ENCODE assay signal across 1 cellular context in the genomic region with DNA sequence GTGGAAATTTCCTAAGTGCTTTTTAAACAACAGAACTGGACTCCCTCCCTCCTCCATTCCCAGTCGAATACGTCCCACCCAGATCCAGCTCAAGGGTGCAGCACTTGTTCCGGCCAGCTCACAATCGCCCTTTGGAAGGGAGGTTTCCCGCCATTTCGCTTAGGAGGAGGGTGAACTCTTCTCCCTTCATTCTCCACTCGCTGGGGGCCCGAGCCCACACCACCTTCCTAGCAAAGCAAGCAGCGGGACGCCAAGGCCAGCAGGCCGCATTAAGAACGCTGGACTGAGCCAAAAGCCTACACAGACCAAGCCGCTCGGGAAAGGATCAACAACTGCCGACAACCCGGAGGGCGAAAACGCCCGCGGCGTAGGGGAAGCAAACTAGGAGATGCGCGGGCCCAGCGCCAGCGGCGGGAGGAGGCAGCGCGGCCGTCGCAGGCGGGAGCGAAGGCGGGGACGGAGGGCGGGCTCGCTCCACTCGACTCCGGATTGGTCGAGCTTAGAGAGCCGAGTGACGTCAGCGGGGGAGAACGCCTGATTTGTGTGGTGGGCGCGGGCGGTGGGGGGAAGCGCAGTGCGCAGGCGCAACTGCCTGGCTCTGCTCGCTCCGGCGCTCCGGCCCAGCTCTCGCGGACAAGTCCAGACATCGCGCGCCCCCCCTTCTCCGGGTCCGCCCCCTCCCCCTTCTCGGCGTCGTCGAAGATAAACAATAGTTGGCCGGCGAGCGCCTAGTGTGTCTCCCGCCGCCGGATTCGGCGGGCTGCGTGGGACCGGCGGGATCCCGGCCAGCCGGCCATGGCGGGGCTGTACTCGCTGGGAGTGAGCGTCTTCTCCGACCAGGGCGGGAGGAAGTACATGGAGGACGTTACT.
TF ChIP-seq lines count a peak whose summit lies in the region.

PPM1D (plus strand) TSS at position 574 of the 870 bp plus-strand sequence; CDS start at position 796, 222 bp downstream.

TF ChIP-seq in HepG2, 621 proteins besides CTCF, POLR2A, EP300 and RAD21 (continued from another document and continues in another):
- TF ChIP-seq, protein P1, sequence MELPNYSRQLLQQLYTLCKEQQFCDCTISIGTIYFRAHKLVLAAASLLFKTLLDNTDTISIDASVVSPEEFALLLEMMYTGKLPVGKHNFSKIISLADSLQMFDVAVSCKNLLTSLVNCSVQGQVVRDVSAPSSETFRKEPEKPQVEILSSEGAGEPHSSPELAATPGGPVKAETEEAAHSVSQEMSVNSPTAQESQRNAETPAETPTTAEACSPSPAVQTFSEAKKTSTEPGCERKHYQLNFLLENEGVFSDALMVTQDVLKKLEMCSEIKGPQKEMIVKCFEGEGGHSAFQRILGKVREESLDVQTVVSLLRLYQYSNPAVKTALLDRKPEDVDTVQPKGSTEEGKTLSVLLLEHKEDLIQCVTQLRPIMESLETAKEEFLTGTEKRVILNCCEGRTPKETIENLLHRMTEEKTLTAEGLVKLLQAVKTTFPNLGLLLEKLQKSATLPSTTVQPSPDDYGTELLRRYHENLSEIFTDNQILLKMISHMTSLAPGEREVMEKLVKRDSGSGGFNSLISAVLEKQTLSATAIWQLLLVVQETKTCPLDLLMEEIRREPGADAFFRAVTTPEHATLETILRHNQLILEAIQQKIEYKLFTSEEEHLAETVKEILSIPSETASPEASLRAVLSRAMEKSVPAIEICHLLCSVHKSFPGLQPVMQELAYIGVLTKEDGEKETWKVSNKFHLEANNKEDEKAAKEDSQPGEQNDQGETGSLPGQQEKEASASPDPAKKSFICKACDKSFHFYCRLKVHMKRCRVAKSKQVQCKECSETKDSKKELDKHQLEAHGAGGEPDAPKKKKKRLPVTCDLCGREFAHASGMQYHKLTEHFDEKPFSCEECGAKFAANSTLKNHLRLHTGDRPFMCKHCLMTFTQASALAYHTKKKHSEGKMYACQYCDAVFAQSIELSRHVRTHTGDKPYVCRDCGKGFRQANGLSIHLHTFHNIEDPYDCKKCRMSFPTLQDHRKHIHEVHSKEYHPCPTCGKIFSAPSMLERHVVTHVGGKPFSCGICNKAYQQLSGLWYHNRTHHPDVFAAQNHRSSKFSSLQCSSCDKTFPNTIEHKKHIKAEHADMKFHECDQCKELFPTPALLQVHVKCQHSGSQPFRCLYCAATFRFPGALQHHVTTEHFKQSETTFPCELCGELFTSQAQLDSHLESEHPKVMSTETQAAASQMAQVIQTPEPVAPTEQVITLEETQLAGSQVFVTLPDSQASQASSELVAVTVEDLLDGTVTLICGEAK (IDR thresholded peaks at IDR 0.05), result no peak
- TF ChIP-seq, protein P1 (CRISPR knock-in tag; IDR thresholded peaks at IDR 0.05), result peak; percentile 66
- TF ChIP-seq KMT2A (CRISPR knock-in tag; IDR thresholded peaks at IDR 0.05) (peak; percentile 93; the same call in 1 of the 2 replicates), SIN3B (IDR thresholded peaks at IDR 0.05; ENCODE audit: low read length) (peak; percentile 19), ZNF709 (CRISPR knock-in tag; IDR thresholded peaks at IDR 0.05) (peak; percentile 94), HNRNPK (IDR thresholded peaks at IDR 0.05; ENCODE audit: low read depth, low read length, poor library complexity, severe bottlenecking) (peak; percentile 41), TMF1 (CRISPR knock-in tag; IDR thresholded peaks at IDR 0.05; ENCODE audit: low read depth) (peak; percentile 76; the same call in 1 of the 2 replicates), ZFP1 (CRISPR knock-in tag; IDR thresholded peaks at IDR 0.05) (peak; percentile 89; the same call in 1 of the 2 replicates), BCL6 (CRISPR knock-in tag; IDR thresholded peaks at IDR 0.05) (peak; percentile 57), CEBPG (CRISPR knock-in tag; IDR thresholded peaks at IDR 0.05) (peak; percentile 54), ZNF644 (CRISPR knock-in tag; IDR thresholded peaks at IDR 0.05; ENCODE audit: low read depth) (peak; percentile 6; the same call in 1 of the 2 replicates), MAF1 (CRISPR knock-in tag; IDR thresholded peaks at IDR 0.05; ENCODE audit: borderline replicate concordance) (peak; percentile 90), ZNF616 (CRISPR knock-in tag; IDR thresholded peaks at IDR 0.05; ENCODE audit: low read depth) (peak; percentile 79; the same call in 1 of the 2 replicates), KLF13 (CRISPR knock-in tag; IDR thresholded peaks at IDR 0.05) (peak; percentile 84; the same call in 1 of the 2 replicates), GLI4 (CRISPR knock-in tag; IDR thresholded peaks at IDR 0.05; ENCODE audit: borderline replicate concordance) (no peak; the same call in 1 of the 2 replicates), RBFOX2 (IDR thresholded peaks at IDR 0.05; ENCODE audit: low read depth, low read length) (peak; percentile 98), ZNF101 (CRISPR knock-in tag; IDR thresholded peaks at IDR 0.05; ENCODE audit: borderline replicate concordance, low read depth) (no peak; the same call in 1 of the 2 replicates), ZNF136 (CRISPR knock-in tag; IDR thresholded peaks at IDR 0.05; ENCODE audit: low read depth) (peak; percentile 99), XRCC5 (optimal IDR thresholded peaks at IDR 0.05; ENCODE audit: low read length) (no peak), ZNF441 (CRISPR knock-in tag; IDR thresholded peaks at IDR 0.05; ENCODE audit: borderline replicate concordance) (peak; percentile 84), NCOA2 (CRISPR knock-in tag; IDR thresholded peaks at IDR 0.05) (peak; percentile 35), ZFP36L1 (CRISPR knock-in tag; IDR thresholded peaks at IDR 0.05) (0 out of 2 replicates have a peak, but pooled peaks have one; percentile 75), DNMT3B (CRISPR knock-in tag; conservative IDR thresholded peaks at IDR 0.05) (peak; percentile 94; the same call in 1 of the 2 replicates), POGK (CRISPR knock-in tag; conservative IDR thresholded peaks at IDR 0.05) (peak; percentile 94), PATZ1 (CRISPR knock-in tag; IDR thresholded peaks at IDR 0.05) (peak; percentile 93), ZNF383 (CRISPR knock-in tag; IDR thresholded peaks at IDR 0.05; ENCODE audit: borderline replicate concordance) (peak; percentile 88; the same call in 1 of the 2 replicates), ZNF232 (CRISPR knock-in tag; IDR thresholded peaks at IDR 0.05; ENCODE audit: borderline replicate concordance) (peak; percentile 85), ZNF850 (CRISPR knock-in tag; conservative IDR thresholded peaks at IDR 0.05) (no peak; the same call in 1 of the 2 replicates), ZNF501 (CRISPR knock-in tag; IDR thresholded peaks at IDR 0.05) (peak; percentile 97), ZBTB7A (CRISPR knock-in tag; IDR thresholded peaks at IDR 0.05) (peak; percentile 52; the same call in 1 of the 2 replicates), ZNF7 (CRISPR knock-in tag; IDR thresholded peaks at IDR 0.05) (peak; percentile 63), ZNF33A (CRISPR knock-in tag; IDR thresholded peaks at IDR 0.05; ENCODE audit: borderline replicate concordance) (no peak), NFYB (CRISPR knock-in tag; IDR thresholded peaks at IDR 0.05) (peak; percentile 91)
- TF ChIP-seq, protein P2, sequence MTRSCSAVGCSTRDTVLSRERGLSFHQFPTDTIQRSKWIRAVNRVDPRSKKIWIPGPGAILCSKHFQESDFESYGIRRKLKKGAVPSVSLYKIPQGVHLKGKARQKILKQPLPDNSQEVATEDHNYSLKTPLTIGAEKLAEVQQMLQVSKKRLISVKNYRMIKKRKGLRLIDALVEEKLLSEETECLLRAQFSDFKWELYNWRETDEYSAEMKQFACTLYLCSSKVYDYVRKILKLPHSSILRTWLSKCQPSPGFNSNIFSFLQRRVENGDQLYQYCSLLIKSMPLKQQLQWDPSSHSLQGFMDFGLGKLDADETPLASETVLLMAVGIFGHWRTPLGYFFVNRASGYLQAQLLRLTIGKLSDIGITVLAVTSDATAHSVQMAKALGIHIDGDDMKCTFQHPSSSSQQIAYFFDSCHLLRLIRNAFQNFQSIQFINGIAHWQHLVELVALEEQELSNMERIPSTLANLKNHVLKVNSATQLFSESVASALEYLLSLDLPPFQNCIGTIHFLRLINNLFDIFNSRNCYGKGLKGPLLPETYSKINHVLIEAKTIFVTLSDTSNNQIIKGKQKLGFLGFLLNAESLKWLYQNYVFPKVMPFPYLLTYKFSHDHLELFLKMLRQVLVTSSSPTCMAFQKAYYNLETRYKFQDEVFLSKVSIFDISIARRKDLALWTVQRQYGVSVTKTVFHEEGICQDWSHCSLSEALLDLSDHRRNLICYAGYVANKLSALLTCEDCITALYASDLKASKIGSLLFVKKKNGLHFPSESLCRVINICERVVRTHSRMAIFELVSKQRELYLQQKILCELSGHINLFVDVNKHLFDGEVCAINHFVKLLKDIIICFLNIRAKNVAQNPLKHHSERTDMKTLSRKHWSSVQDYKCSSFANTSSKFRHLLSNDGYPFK (CRISPR knock-in tag; IDR thresholded peaks at IDR 0.05; ENCODE audit: borderline replicate concordance), result peak; percentile 90
- TF ChIP-seq, protein P3, sequence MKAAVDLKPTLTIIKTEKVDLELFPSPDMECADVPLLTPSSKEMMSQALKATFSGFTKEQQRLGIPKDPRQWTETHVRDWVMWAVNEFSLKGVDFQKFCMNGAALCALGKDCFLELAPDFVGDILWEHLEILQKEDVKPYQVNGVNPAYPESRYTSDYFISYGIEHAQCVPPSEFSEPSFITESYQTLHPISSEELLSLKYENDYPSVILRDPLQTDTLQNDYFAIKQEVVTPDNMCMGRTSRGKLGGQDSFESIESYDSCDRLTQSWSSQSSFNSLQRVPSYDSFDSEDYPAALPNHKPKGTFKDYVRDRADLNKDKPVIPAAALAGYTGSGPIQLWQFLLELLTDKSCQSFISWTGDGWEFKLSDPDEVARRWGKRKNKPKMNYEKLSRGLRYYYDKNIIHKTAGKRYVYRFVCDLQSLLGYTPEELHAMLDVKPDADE (CRISPR knock-in tag; IDR thresholded peaks at IDR 0.05), result peak; percentile 93
- TF ChIP-seq, protein P4, sequence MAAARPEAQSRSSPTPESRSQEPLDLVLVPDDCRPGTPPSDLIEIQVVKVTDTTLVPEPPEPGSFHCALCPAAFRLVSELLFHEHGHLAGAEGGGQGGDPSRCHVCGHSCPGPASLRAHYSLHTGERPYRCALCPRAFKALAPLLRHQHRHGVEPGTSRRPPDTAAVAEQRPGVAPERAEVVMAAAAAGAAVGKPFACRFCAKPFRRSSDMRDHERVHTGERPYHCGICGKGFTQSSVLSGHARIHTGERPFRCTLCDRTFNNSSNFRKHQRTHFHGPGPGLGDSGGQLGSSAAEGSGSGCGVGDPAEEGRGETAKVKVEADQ (CRISPR knock-in tag; IDR thresholded peaks at IDR 0.05; ENCODE audit: borderline replicate concordance), result peak; percentile 48; the same call in 1 of the 2 replicates
